Comparison of ENCODE assay signal across 8 cellular contexts in the genomic region with DNA sequence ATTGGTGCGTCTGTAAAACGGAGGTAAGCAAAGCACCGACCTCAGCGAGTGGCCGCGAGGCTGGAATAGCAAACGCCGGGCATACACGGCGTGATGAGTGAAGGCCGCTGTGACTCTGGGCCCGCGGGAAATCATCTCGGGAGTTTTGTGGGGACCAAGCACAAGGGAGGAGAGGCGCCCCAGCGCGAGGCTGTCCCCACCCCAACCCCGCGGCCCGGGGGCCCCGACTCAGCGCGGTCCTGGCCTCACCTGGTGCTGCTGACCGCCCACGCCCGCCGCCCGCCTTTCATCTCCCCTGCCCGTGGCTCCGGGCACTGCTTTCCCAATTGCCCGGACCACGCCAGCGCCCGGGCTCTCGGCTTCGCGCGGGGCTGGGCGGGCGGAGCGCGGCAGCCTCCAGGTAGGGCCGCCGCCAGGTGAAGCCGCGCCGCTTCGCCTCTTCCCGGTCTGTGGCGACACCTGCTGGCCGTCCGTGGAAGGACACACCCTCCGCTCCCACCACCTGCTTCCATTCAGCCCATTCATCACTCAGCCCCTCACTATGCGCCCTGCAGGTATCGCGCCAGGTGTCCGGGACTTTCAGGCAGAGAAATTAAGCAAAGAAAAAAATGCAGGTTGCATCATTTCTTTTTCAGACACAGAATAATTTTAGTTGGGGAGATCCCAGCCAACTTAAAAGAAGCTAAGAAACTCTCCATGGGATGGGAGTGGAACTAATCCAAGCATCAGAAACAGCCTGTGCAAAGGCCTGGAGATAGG.
A peak's percentile ranks its signal among the peaks of the same experiment; 100 is the strongest.
DNase-seq lines count a peak whose midpoint lies in the region; ATAC-seq and TF ChIP-seq lines count a peak whose summit lies in the region.

No MANE protein-coding gene starts in this region.

- intact Hi-C loops in heart right ventricle (cut with DNase I) (loop anchor here (1.0 to 10.0 kb wide), 11 partner anchors 122 to 1932 kb away; no protein-coding TSS in a partner anchor), prostate gland (cut with DNase I) (loop anchor here (2.0 to 5.0 kb wide), 4 partner anchors 160 to 1295 kb away; no protein-coding TSS in a partner anchor), vagina (cut with DNase I) (loop anchor here (5.0 kb wide), 1 partner anchor 1260 kb away; no protein-coding TSS in a partner anchor)

- H3K9me3 ChIP-seq in Peyer's patch (no peaks in the 10 kb centered on the region), heart right ventricle (peaks cover 0 to 5% (median 0%) of the 10 kb centered on the region in 11 donors), prostate gland (no peaks in the 10 kb centered on the region), vagina (no peaks in the 10 kb centered on the region)

- H3K36me3 ChIP-seq in Peyer's patch (no peaks in the 10 kb centered on the region), heart right ventricle (no peaks in the 10 kb centered on the region), prostate gland (no peaks in the 10 kb centered on the region), vagina (no peaks in the 10 kb centered on the region)

- TF ChIP-seq CTCF in Peyer's patch (IDR thresholded peaks at IDR 0.05) (peak; percentile 76 to 98 (median 97)), heart right ventricle (IDR thresholded peaks at IDR 0.05) (peak; percentile 88 to 98 (median 96)), prostate gland (IDR thresholded peaks at IDR 0.05) (peak; percentile 99), vagina (IDR thresholded peaks at IDR 0.05) (peak; percentile 93 to 99 (median 95))

- peak; percentile 48 for DNase-seq in NCI-H1092 treated with DMSO at 0.1 percent for 48 hours (lab: John Stamatoyannopoulos, UW)
- no peak for DNase-seq in NCI-H1092 (lab: John Stamatoyannopoulos, UW)
- peak; percentile 52 to 87 (median 84) for DNase-seq in Peyer's patch
- peak; percentile 74 for DNase-seq in activated naive CD4-positive, alpha-beta T cell treated with Interleukin-2 at 50 U/mL for 16 hours
- peak; percentile 37 to 68 for DNase-seq in heart right ventricle
- peak; percentile 74 for DNase-seq in prostate gland (ENCODE audit: low spot score)
- DNase-seq in vagina (ENCODE audit: extremely low spot score in 2 of 2) = no peak

- peak; percentile 66 for ATAC-seq in HG03521 (IDR thresholded peaks at IDR 0.05; ENCODE audit: unreplicated experiment)
- peak; percentile 53 to 81 (median 67) for ATAC-seq in heart right ventricle

- TF ChIP-seq POLR2A in Peyer's patch (IDR thresholded peaks at IDR 0.05) (no peak), prostate gland (IDR thresholded peaks at IDR 0.05) (no peak), vagina (IDR thresholded peaks at IDR 0.05) (no peak)

- 6 to 12% methylated on average over 56 to 57 of the region's 57 CpGs for WGBS in heart right ventricle, 2 donors
- 11% methylated on average over 57 of the region's 57 CpGs for WGBS in prostate gland

- H3K4me1 ChIP-seq in Peyer's patch = peaks cover 0 to 5% (median 1%) of the 10 kb centered on the region in 4 donors
- H3K4me1 ChIP-seq in heart right ventricle = peaks cover 0 to 4% (median 3%) of the 10 kb centered on the region in 9 donors
- no peaks in the 10 kb centered on the region for H3K4me1 ChIP-seq in prostate gland (replicated peaks)
- H3K4me1 ChIP-seq in vagina = peaks cover 7% of the 10 kb centered on the region

- H3K27me3 ChIP-seq in Peyer's patch = no peaks in the 10 kb centered on the region
- H3K27me3 ChIP-seq in heart right ventricle = peaks cover 0 to 62% (median 50%) of the 10 kb centered on the region in 7 donors
- H3K27me3 ChIP-seq in prostate gland (replicated peaks; ENCODE audit: insufficient read depth) = no peaks in the 10 kb centered on the region
- no peaks in the 10 kb centered on the region for H3K27me3 ChIP-seq in vagina

- H3K4me3 ChIP-seq in Peyer's patch (peak overlapping the region in 3 of 4 donors; percentile 29 to 55 (median 42)), heart right ventricle (peak overlapping the region in 1 of 10 donors; percentile 8), prostate gland (peak overlapping the region; percentile 39 to 41), vagina (peak overlapping the region; percentile 30 to 40)

- H3K27ac ChIP-seq in Peyer's patch = no peak overlapping the region
- H3K27ac ChIP-seq in heart right ventricle = no peak overlapping the region
- peak overlapping the region; percentile 69 to 74 for H3K27ac ChIP-seq in prostate gland
- H3K27ac ChIP-seq in vagina = no peak overlapping the region

Comparison
In these comparisons a context has a peak if more than half of its experiments do, and no peak if none do; other contexts are left out.
1. DNase-seq: peak in NCI-H1092 treated with DMSO at 0.1 percent for 48 hours (single experiment), Peyer's patch (3 of 3), activated naive CD4-positive, alpha-beta T cell treated with Interleukin-2 at 50 U/mL for 16 hours (single experiment), heart right ventricle (2 of 2) and prostate gland (single experiment); none in NCI-H1092 (single experiment) and vagina (0 of 2).
2. H3K27ac ChIP-seq: peak in prostate gland (2 of 2); none in Peyer's patch (0 of 4), heart right ventricle (0 of 10) and vagina (single experiment).
3. Peak in every context shown above with its lines, with median percentiles within 50 percentile points of each other: CTCF ChIP-seq.